18 cellular contexts compared by ENCODE assay signal in genomic region chr3:108487439-108487838, GRCh38. TPM values are rescaled to one million over a fixed set of nuclear protein-coding genes. Genes with fewer than 3 reads are reported as not detected.
"Had no signal": no experiment of that assay in that cellular context is flagged by ENCODE, and none has a peak within 500 bp of the region (broad histone marks: within the 10 kb centered on the region; RNA-seq: fewer than 3 reads in every experiment).

No MANE protein-coding gene starts in this region.

- H3K36me3 ChIP-seq: brain microvascular endothelial cell, heart left ventricle, ovary, thyroid gland, uterus had no signal

- ATAC-seq: activated CD8-positive, alpha-beta T cell treated with anti-CD3 and anti-CD28 coated beads, Interleukin-2, amount 10 ng/mL, durations not matched to agents 7 days and 5 days; activated naive CD4-positive, alpha-beta T cell treated with anti-CD3 and anti-CD28 coated beads, Interleukin-2, amount 50 U/mL, for 72 hours; stimulated activated memory B cell treated with anti-CD40 and anti-IgM and Interleukin-4, amounts not matched to agents 10 μg/mL and 1 μg/mL and 100 μg/mL, for 72 hours had no signal

- H3K9me3 ChIP-seq: heart left ventricle, ovary, thyroid gland, uterus had no signal

- H3K4me3 ChIP-seq: ovary, thyroid gland, uterus had no signal

- DNase-seq: activated CD4-positive, alpha-beta T cell treated with anti-CD3 and anti-CD28 coated beads, Interleukin-2, amount 10 ng/mL, durations not matched to agents 24 days and 14 days; activated CD4-positive, CD25-positive, alpha-beta regulatory T cell; activated CD8-positive, alpha-beta memory T cell treated with anti-CD3 and anti-CD28 coated beads, Interleukin-2, amount 50 U/mL, for 4 hours; activated CD8-positive, alpha-beta T cell treated with anti-CD3 and anti-CD28 coated beads, Interleukin-2, amount 10 ng/mL, durations not matched to agents 7 days and 5 days; activated effector memory CD4-positive, alpha-beta T cell treated with anti-CD3 and anti-CD28 coated beads, Interleukin-2, amount 50 U/mL, for 16 hours; activated T-cell treated with anti-CD3 and anti-CD28 coated beads, Interleukin-2, amount 50 U/mL, for 48 hours; amniotic stem cell; cerebellar nuclear complex; immature natural killer cell; ovary; stimulated activated CD4-positive, alpha-beta T cell treated with anti-CD3 and anti-CD28 coated beads, Interleukin-2, amount 100 ng/mL, for 48 hours; thyroid gland; uterus had no signal

- H3K4me1 ChIP-seq: thyroid gland, uterus had no signal

- H3K27me3 ChIP-seq: brain microvascular endothelial cell, heart left ventricle, ovary, thyroid gland, uterus had no signal

- H3K27ac ChIP-seq: brain microvascular endothelial cell, epithelial cell of prostate, ovary, thyroid gland, uterus had no signal

RNA-seq across cellular contexts. Expression of gene MYH15, which starts 23.0 kb away (rescaled TPM):
- polyA plus RNA-seq: immature natural killer cell had no signal
